ENCODE assay signal across 8 cellular contexts in genomic region chr6:42563697-42564495, GRCh38. TPM values are rescaled to one million over a fixed set of nuclear protein-coding genes. Genes with fewer than 3 reads are reported as not detected.
DNase-seq lines count a peak whose midpoint lies in the region; ATAC-seq and TF ChIP-seq lines count a peak whose summit lies in the region.

TSS of gene UBR2 (plus strand) at chr6:42564029. CDS start at chr6:42564320, 291 bp downstream.

- POLR2A ChIA-PET in CD4-positive, alpha-beta memory T cell (lab: Charles Lee; ENCODE audit: partially characterized antibody): interaction anchor here (0.5 to 2.8 kb wide), 40 partner anchors 8 to 1065 kb away, joined by 3 to 23 read pairs (median 4); partner anchors contain the start of genes BYSL, CNPY3, CUL7 and GTPBP2
- POLR2A ChIA-PET in activated CD4-positive, alpha-beta memory T cell treated with anti-CD3 and anti-CD28 coated beads for 36 hours (lab: Charles Lee): interaction anchor here (0.7 to 2.3 kb wide), 5 partner anchors 16 to 316 kb away, joined by 3 to 8 read pairs (median 3); partner anchors contain the start of genes RPL7L1 and TBCC

- peak within 1 kb of the TSS; percentile 98 to 100 for H3K4me3 ChIP-seq in CD4-positive, alpha-beta memory T cell (ENCODE audit: low read length in 2 of 2)
- H3K4me3 ChIP-seq in dorsolateral prefrontal cortex (peak within 1 kb of the TSS; percentile 57 to 100 (median 92)), liver (ENCODE audit: low read depth in 1 of 3, low read length in 3 of 3) (peak within 1 kb of the TSS; percentile 79 to 98 (median 83))

- peak within 1 kb of the TSS; percentile 90 to 98 (median 96) for H3K27ac Mint-ChIP-seq in CD4-positive, alpha-beta memory T cell
- peak within 1 kb of the TSS; percentile 91 for H3K27ac Mint-ChIP-seq in activated CD4-positive, alpha-beta memory T cell treated with anti-CD3 and anti-CD28 coated beads for 36 hours

- no peaks in the 10 kb centered on the region for H3K36me3 ChIP-seq in CD4-positive, alpha-beta memory T cell (ENCODE audit: insufficient read depth, low read length)
- H3K36me3 ChIP-seq in liver (ENCODE audit: control insufficient read depth in 4 of 4, insufficient read depth in 3 of 4, low read depth in 1 of 4, low read length in 3 of 4): no peaks in the 10 kb centered on the region

- DNase-seq in CD4-positive, alpha-beta memory T cell: peak; percentile 92 to 98 (median 95)
- peak; percentile 99 for DNase-seq in NCI-H82 treated with DMSO at 0.1 percent for 48 hours (lab: John Stamatoyannopoulos, UW; ENCODE audit: unreplicated experiment)
- peak; percentile 96 for DNase-seq in activated CD4-positive, alpha-beta memory T cell treated with anti-CD3 and anti-CD28 coated beads for 36 hours
- DNase-seq in dorsolateral prefrontal cortex: peak; percentile 90 to 99 (median 98)
- DNase-seq in stimulated activated CD4-positive, alpha-beta T cell treated with anti-CD3 and anti-CD28 coated beads, Interleukin-4, amount 100 ng/mL, for 24 hours: peak; percentile 96

- intact Hi-C loops in CD4-positive, alpha-beta memory T cell (cut with micrococcal nuclease): loop anchor here (1.0 to 10.0 kb wide), 8 partner anchors 315 to 1071 kb away; partner anchors contain the start of genes KLHDC3, MAD2L1BP, MRPS10 and RPL7L1
- intact Hi-C loops in activated CD4-positive, alpha-beta memory T cell treated with anti-CD3 and anti-CD28 coated beads for 36 hours (cut with micrococcal nuclease): loop anchor here (1.0 to 5.0 kb wide), 6 partner anchors 315 to 643 kb away; partner anchors contain the start of genes BYSL, MED20, MRPS10 and RPL7L1
- intact Hi-C loops in dorsolateral prefrontal cortex (cut with DNase I): loop anchor here (1.0 to 10.0 kb wide), 5 partner anchors 17 to 451 kb away; partner anchors contain the start of genes TBCC (in 2 of the 2), KLHDC3 (in 1 of the 2), MEA1 (in 1 of the 2) and MRPS10 (in 1 of the 2)

- peak; percentile 46 to 55 for TF ChIP-seq RAD21 in liver (IDR thresholded peaks at IDR 0.05)

- H3K4me3 Mint-ChIP-seq in CD4-positive, alpha-beta memory T cell: peak within 1 kb of the TSS; percentile 92 to 100 (median 98)
- H3K4me3 Mint-ChIP-seq in activated CD4-positive, alpha-beta memory T cell treated with anti-CD3 and anti-CD28 coated beads for 36 hours: peak within 1 kb of the TSS; percentile 83

- peaks cover 21 to 43% (median 27%) of the 10 kb centered on the region in 4 donors for H3K4me1 Mint-ChIP-seq in CD4-positive, alpha-beta memory T cell
- H3K4me1 Mint-ChIP-seq in activated CD4-positive, alpha-beta memory T cell treated with anti-CD3 and anti-CD28 coated beads for 36 hours (ENCODE audit: low read depth): peaks cover 25% of the 10 kb centered on the region

- H3K27ac ChIP-seq in CD4-positive, alpha-beta memory T cell (ENCODE audit: low read depth, low read length): peak within 1 kb of the TSS; percentile 94
- H3K27ac ChIP-seq in dorsolateral prefrontal cortex (peak within 1 kb of the TSS; percentile 69 to 100 (median 97)), liver (ENCODE audit: low read depth in 1 of 2, low read length in 2 of 2) (peak within 1 kb of the TSS; percentile 96 to 97)

- no peaks in the 10 kb centered on the region for H3K27me3 ChIP-seq in CD4-positive, alpha-beta memory T cell (ENCODE audit: insufficient read depth, low read length)
- H3K27me3 ChIP-seq in dorsolateral prefrontal cortex (no peaks in the 10 kb centered on the region), liver (ENCODE audit: control insufficient read depth in 4 of 4, insufficient read depth in 4 of 4, low read length in 3 of 4) (no peaks in the 10 kb centered on the region)

- H3K9me3 ChIP-seq in CD4-positive, alpha-beta memory T cell (ENCODE audit: control insufficient read depth in 1 of 2, low read length in 2 of 2): no peaks in the 10 kb centered on the region
- no peaks in the 10 kb centered on the region for H3K9me3 ChIP-seq in liver (ENCODE audit: control insufficient read depth in 4 of 4, low read length in 3 of 4)

- no peaks in the 10 kb centered on the region for H3K9me3 Mint-ChIP-seq in CD4-positive, alpha-beta memory T cell
- no peaks in the 10 kb centered on the region for H3K9me3 Mint-ChIP-seq in activated CD4-positive, alpha-beta memory T cell treated with anti-CD3 and anti-CD28 coated beads for 36 hours

- peaks cover 4 to 28% of the 10 kb centered on the region in 2 donors for H3K36me3 Mint-ChIP-seq in CD4-positive, alpha-beta memory T cell
- peaks cover 12% of the 10 kb centered on the region for H3K36me3 Mint-ChIP-seq in activated CD4-positive, alpha-beta memory T cell treated with anti-CD3 and anti-CD28 coated beads for 36 hours

- TF ChIP-seq CTCF in dorsolateral prefrontal cortex (IDR thresholded peaks at IDR 0.05 in 54 of 56, conservative IDR thresholded peaks at IDR 0.05 in 2 of 56; ENCODE audit: low read depth in 1 of 56, partially characterized antibody in 56 of 56): peak in 55 of 56 donors; percentile 29 to 86 (median 67)
- peak; percentile 24 for TF ChIP-seq CTCF in liver (IDR thresholded peaks at IDR 0.05; ENCODE audit: low read depth, low read length, missing input control)

- peak within 1 kb of the TSS; percentile 98 to 99 for H3K9ac ChIP-seq in liver (ENCODE audit: low read depth in 1 of 2, low read length in 2 of 2)

- peaks cover 33% of the 10 kb centered on the region for H3K4me1 ChIP-seq in CD4-positive, alpha-beta memory T cell (ENCODE audit: insufficient read depth, low read length)
- peaks cover 2 to 15% (median 8%) of the 10 kb centered on the region in 4 donors for H3K4me1 ChIP-seq in liver (ENCODE audit: control insufficient read depth in 4 of 4, insufficient read depth in 4 of 4, low read length in 3 of 4)

- peaks cover 0 to 1% of the 10 kb centered on the region in 2 donors for H3K27me3 Mint-ChIP-seq in CD4-positive, alpha-beta memory T cell
- no peaks in the 10 kb centered on the region for H3K27me3 Mint-ChIP-seq in activated CD4-positive, alpha-beta memory T cell treated with anti-CD3 and anti-CD28 coated beads for 36 hours

- peak; percentile 89 for ATAC-seq in GM19438 (IDR thresholded peaks at IDR 0.05; ENCODE audit: low read depth, unreplicated experiment)
- peak; percentile 69 for ATAC-seq in HG03575 (IDR thresholded peaks at IDR 0.05; ENCODE audit: extremely low read depth, insufficient number of reproducible peaks, low FRiP score, unreplicated experiment)

- WGBS in liver: under 1% methylated on average over 50 of the region's 50 CpGs

- CTCF ChIA-PET in CD4-positive, alpha-beta memory T cell (lab: Charles Lee; ENCODE audit: partially characterized antibody): interaction anchor here (1.2 to 10.7 kb wide), 5 partner anchors 9 to 316 kb away, joined by 3 to 106 read pairs (median 4); partner anchors contain the start of gene RPL7L1
- CTCF ChIA-PET in activated CD4-positive, alpha-beta memory T cell treated with anti-CD3 and anti-CD28 coated beads for 36 hours (lab: Charles Lee): interaction anchor here (0.5 to 8.8 kb wide), 25 partner anchors 8 to 526 kb away, joined by 3 to 81 read pairs (median 3); no protein-coding TSS in a partner anchor

TF ChIP-seq in liver, 16 proteins besides CTCF, POLR2A, EP300 and RAD21 (continues in another document):
- peak in 1 of 2 donors; percentile 50 for TF ChIP-seq EGR1 (IDR thresholded peaks at IDR 0.05; ENCODE audit: low read depth in 2 of 2)
- peak; percentile 80 for TF ChIP-seq MAX (IDR thresholded peaks at IDR 0.05)
- TF ChIP-seq JUND (IDR thresholded peaks at IDR 0.05): peak; percentile 25 to 66
- TF ChIP-seq TAF1 (conservative IDR thresholded peaks at IDR 0.05): peak; percentile 97
- peak; percentile 17 for TF ChIP-seq HNF4G (IDR thresholded peaks at IDR 0.05)
- peak; percentile 96 for TF ChIP-seq ZBTB33 (IDR thresholded peaks at IDR 0.05)
- peak; percentile 50 for TF ChIP-seq FOXA2 (IDR thresholded peaks at IDR 0.05)
- peak; percentile 76 to 79 for TF ChIP-seq RXRA (IDR thresholded peaks at IDR 0.05)
- peak; percentile 86 for TF ChIP-seq NR2F2 (IDR thresholded peaks at IDR 0.05)
- peak; percentile 29 to 90 for TF ChIP-seq GABPA (IDR thresholded peaks at IDR 0.05 in 1 of 2, conservative IDR thresholded peaks at IDR 0.05 in 1 of 2)
- peak; percentile 43 for TF ChIP-seq ATF3 (IDR thresholded peaks at IDR 0.05)
- TF ChIP-seq HNF4A (conservative IDR thresholded peaks at IDR 0.05): peak; percentile 14 to 52
- peak; percentile 98 for TF ChIP-seq YY1 (IDR thresholded peaks at IDR 0.05)
- TF ChIP-seq SP1 (IDR thresholded peaks at IDR 0.05): peak; percentile 89
- TF ChIP-seq FOXA1 (IDR thresholded peaks at IDR 0.05): peak; percentile 79

RNA-seq across cellular contexts. Expression of gene UBR2, which starts in this region (rescaled TPM):
- 10 to 100 TPM; 55.0 to 55.7 TPM for total RNA-seq in CD4-positive, alpha-beta memory T cell
- 10 to 100 TPM in 1 of 2 donors, 1 to 10 TPM in 1; 4.9 to 13.1 TPM for polyA plus RNA-seq in CD4-positive, alpha-beta memory T cell
- 10 to 100 TPM; 31.4 to 32.5 TPM for total RNA-seq in activated CD4-positive, alpha-beta memory T cell treated with anti-CD3 and anti-CD28 coated beads for 36 hours
- total RNA-seq in dorsolateral prefrontal cortex (10 to 100 TPM; 29.5 to 56.9 (median 37.2) TPM), liver (10 to 100 TPM; 31.5 to 32.9 TPM)
- polyA plus RNA-seq in liver: 1 to 10 TPM; 6.3 to 7.2 TPM

Comparison
In these comparisons a context has a peak if more than half of its experiments do, and no peak if none do; other contexts are left out.
1. Peak in every context shown above with its lines: DNase-seq, ATAC-seq, H3K4me3 ChIP-seq and H3K27ac ChIP-seq.